Comparison of ENCODE assay signal across 9 cellular contexts in the genomic region with DNA sequence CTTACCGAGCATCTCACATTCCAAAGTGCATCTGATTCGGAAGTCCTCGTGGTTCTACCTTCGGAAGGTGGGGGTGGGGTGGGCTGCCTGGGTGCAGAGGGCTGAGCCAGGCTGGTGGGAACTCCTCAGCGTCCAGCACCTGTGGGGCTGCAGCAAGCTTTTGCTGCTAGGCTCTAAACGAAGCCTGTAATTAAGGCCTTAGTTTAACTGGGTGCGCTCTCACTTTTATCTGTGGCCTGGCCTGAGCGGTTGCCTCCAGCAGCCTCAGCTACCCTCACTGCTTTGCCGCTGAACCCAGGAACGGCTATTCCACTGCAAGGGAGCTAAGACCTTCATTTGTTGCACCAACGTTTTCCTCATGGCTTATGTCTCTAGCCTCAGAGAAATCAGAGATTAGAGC. TPM values are rescaled to one million over a fixed set of nuclear protein-coding genes. Genes with fewer than 3 reads are reported as not detected.
A peak's percentile ranks its signal among the peaks of the same experiment; 100 is the strongest.
DNase-seq lines count a peak whose midpoint lies in the region; ATAC-seq and TF ChIP-seq lines count a peak whose summit lies in the region.
"Had no signal": no experiment of that assay in that cellular context is flagged by ENCODE, and none has a peak within 500 bp of the region (broad histone marks: within the 10 kb centered on the region; RNA-seq: fewer than 3 reads in every experiment).

No MANE protein-coding gene starts in this region.

- H3K27me3 Mint-ChIP-seq in natural killer cell (ENCODE audit: low read depth in 2 of 2): peaks cover 0 to 7% of the 10 kb centered on the region in 2 donors

- H3K4me1 Mint-ChIP-seq in natural killer cell: peaks cover 0 to 6% of the 10 kb centered on the region in 2 donors

- H4K20me1 ChIP-seq in MM.1S (ENCODE audit: insufficient read depth, low read length): no peaks in the 10 kb centered on the region

- no peaks in the 10 kb centered on the region for H3K36me3 ChIP-seq in MM.1S (replicated peaks; ENCODE audit: insufficient read depth, low read length)

- no peaks in the 10 kb centered on the region for H3F3A ChIP-seq in MM.1S (ENCODE audit: insufficient read depth, low read length)

- H3K27ac Mint-ChIP-seq in natural killer cell: no peak overlapping the region
- H3K27ac Mint-ChIP-seq: T-helper 1 cell treated with Interleukin-12 subunit alpha and Interleukin-12 subunit beta and Interleukin-4 antibody, amounts not matched to agents 30 μg/mL and 1 μg/mL, for 36 hours had no signal

- peak overlapping the region; percentile 53 for H3K4me3 Mint-ChIP-seq in natural killer cell
- H3K4me3 Mint-ChIP-seq: T-helper 1 cell treated with Interleukin-12 subunit alpha and Interleukin-12 subunit beta and Interleukin-4 antibody, amounts not matched to agents 30 μg/mL and 1 μg/mL, for 36 hours had no signal

- peaks cover 4% of the 10 kb centered on the region; the same call in 1 of the 2 replicates for H3K4me1 ChIP-seq in MM.1S (ENCODE audit: low read length)

- no peaks in the 10 kb centered on the region for H3K27me3 ChIP-seq in MM.1S (replicated peaks; ENCODE audit: insufficient read depth, low read length)
- H3K27me3 ChIP-seq in dorsolateral prefrontal cortex: no peaks in the 10 kb centered on the region

- H3K27ac ChIP-seq in MM.1S (ENCODE audit: low read length) (no peak overlapping the region), dorsolateral prefrontal cortex (peak overlapping the region in 23 of 59 donors; percentile 1 to 88 (median 59))

- peak overlapping the region; percentile 95 for H2AFZ ChIP-seq in MM.1S (ENCODE audit: low read length)

- H3K79me2 ChIP-seq in MM.1S (ENCODE audit: low read length): no peaks in the 10 kb centered on the region

- TF ChIP-seq CTCF in AG09309 (IDR thresholded peaks at IDR 0.05; ENCODE audit: control insufficient read depth, insufficient read depth, low read depth, low read length, missing control alignments) (no peak), MM.1S (IDR thresholded peaks at IDR 0.05; ENCODE audit: low read length) (no peak), dorsolateral prefrontal cortex (IDR thresholded peaks at IDR 0.05 in 54 of 56, conservative IDR thresholded peaks at IDR 0.05 in 2 of 56; ENCODE audit: low read depth in 1 of 56, partially characterized antibody in 56 of 56) (no peak), natural killer cell (IDR thresholded peaks at IDR 0.05) (no peak)

- peak overlapping the region; percentile 94 for H3K4me2 ChIP-seq in MM.1S (ENCODE audit: low read depth, low read length)

- intact Hi-C loops in dorsolateral prefrontal cortex (cut with DNase I) (loop anchor here (1.0 to 5.0 kb wide), 6 partner anchors 45 to 317 kb away; a partner anchor contains a TSS), natural killer cell (cut with micrococcal nuclease) (loop anchor here (1.0 to 10.0 kb wide), 4 partner anchors 318 to 1087 kb away; no protein-coding TSS in a partner anchor)

- H3K9me3 ChIP-seq in MM.1S (replicated peaks; ENCODE audit: insufficient read depth, low read length): no peaks in the 10 kb centered on the region

- H3K9me3 Mint-ChIP-seq in natural killer cell: no peaks in the 10 kb centered on the region
- H3K9me3 Mint-ChIP-seq: T-helper 1 cell treated with Interleukin-12 subunit alpha and Interleukin-12 subunit beta and Interleukin-4 antibody, amounts not matched to agents 30 μg/mL and 1 μg/mL, for 36 hours had no signal

- H3K9ac ChIP-seq in MM.1S (ENCODE audit: low read length): no peak overlapping the region; the same call in 1 of the 2 replicates

- H3K36me3 Mint-ChIP-seq in natural killer cell: no peaks in the 10 kb centered on the region

- DNase-seq in AG09309 (ENCODE audit: low read depth): no peak
- no peak for DNase-seq in MM.1S
- DNase-seq in dorsolateral prefrontal cortex: no peak
- no peak for DNase-seq in natural killer cell
- no peak for DNase-seq in NCI-H2107 (lab: John Stamatoyannopoulos, UW)
- DNase-seq in activated naive CD4-positive, alpha-beta T cell treated with anti-CD3 and anti-CD28 coated beads, Interleukin-2, amount 50 U/mL, for 16 hours: no peak
- DNase-seq in cerebellar cortex (ENCODE audit: low spot score): no peak

- ATAC-seq in natural killer cell: no peak
- ATAC-seq in HG03342 (IDR thresholded peaks at IDR 0.05; ENCODE audit: unreplicated experiment): no peak

- H3K4me3 ChIP-seq in AG09309 (ENCODE audit: control insufficient read depth, low read depth, low read length) (peak overlapping the region; percentile 66), MM.1S (ENCODE audit: low read length) (peak overlapping the region; percentile 78), dorsolateral prefrontal cortex (peak overlapping the region; percentile 49 to 96 (median 75))

- H3K9me2 ChIP-seq in MM.1S (replicated peaks; ENCODE audit: insufficient read depth, low read length): no peaks in the 10 kb centered on the region

RNA-seq across cellular contexts. Expression of a gene that starts 48.4 kb away (rescaled TPM):
- total RNA-seq in dorsolateral prefrontal cortex (1 to 10 TPM; 1.8 to 9.6 (median 5.2) TPM), natural killer cell (under 1 TPM in 1 of 3 donors, not detected in 2; 0.18 TPM)
